Comparison of ENCODE assay signal across 13 cellular contexts in the genomic region with DNA sequence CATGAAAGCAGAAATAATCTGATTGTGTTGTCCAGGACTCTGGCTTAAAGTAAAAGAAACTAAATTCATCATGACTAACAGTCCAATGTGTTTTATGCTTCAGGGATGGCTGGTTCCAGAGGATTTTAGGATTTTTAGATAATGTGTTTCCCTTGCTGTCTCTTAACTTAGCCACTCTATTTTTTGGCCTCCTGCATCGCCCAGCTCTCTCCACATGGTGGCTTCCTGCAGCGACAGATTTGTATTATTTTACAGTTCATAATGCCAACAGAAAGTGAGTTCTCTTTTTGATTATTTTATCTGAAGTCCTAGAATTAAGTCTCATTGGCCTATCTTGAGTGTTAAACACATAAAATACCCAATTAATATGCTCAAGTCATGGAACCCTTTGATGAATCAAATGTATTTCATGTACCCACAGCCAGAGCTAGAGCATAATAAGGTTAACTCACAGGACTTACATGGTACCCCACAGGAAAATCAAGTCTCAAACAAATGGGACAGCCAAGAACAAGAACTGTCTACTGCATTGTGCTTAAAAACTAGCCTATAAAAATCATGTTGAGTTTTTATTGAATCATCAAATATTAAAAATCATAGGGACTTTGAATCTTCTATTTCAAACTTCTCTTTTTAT.
DNase-seq lines count a peak whose midpoint lies in the region; ATAC-seq and TF ChIP-seq lines count a peak whose summit lies in the region.
"Had no signal": no experiment of that assay in that cellular context is flagged by ENCODE, and none has a peak within 500 bp of the region (broad histone marks: within the 10 kb centered on the region; RNA-seq: fewer than 3 reads in every experiment).

No MANE protein-coding gene starts in this region.

- intact Hi-C loops in right lobe of liver (cut with DNase I) = no loop called here

- H3K27ac ChIP-seq in MM.1S (ENCODE audit: low read length) (no peak overlapping the region), right lobe of liver (no peak overlapping the region)
- H3K27ac ChIP-seq: stomach had no signal

- H3K9me3 ChIP-seq in MM.1S (replicated peaks; ENCODE audit: insufficient read depth, low read length) (no peaks in the 10 kb centered on the region; the same call in 1 of the 2 replicates), right lobe of liver (no peaks in the 10 kb centered on the region)

- H3F3A ChIP-seq in MM.1S (ENCODE audit: insufficient read depth, low read length) = no peaks in the 10 kb centered on the region

- DNase-seq in Daoy (ENCODE audit: low read depth) (peak; percentile 7), MM.1S (peak; percentile 20), astrocyte of the hippocampus (ENCODE audit: low read depth, low spot score) (peak; percentile 26), right lobe of liver (no peak), NCI-H2227 (lab: John Stamatoyannopoulos, UW; ENCODE audit: unreplicated experiment) (no peak)
- no peak for DNase-seq in stimulated activated CD4-positive, alpha-beta T cell treated with anti-CD3 and anti-CD28 coated beads, Interleukin-15, amount 100 ng/mL, for 24 hours
- DNase-seq: activated T-cell treated with anti-CD3 and anti-CD28 coated beads, Interleukin-2, amount 50 U/mL, for 4 hours; amniotic stem cell; effector CD4-positive, alpha-beta T cell; stomach; SW 1271 had no signal

- no peak overlapping the region for H3K9ac ChIP-seq in MM.1S (ENCODE audit: low read length)

- H3K79me2 ChIP-seq in MM.1S (ENCODE audit: low read length) = no peaks in the 10 kb centered on the region

- H3K4me3 ChIP-seq in MM.1S (ENCODE audit: low read length) = no peak overlapping the region
- H3K4me3 ChIP-seq in right lobe of liver = no peak overlapping the region
- H3K4me3 ChIP-seq: stomach had no signal

- ATAC-seq in right lobe of liver (no peak), GM21576 (IDR thresholded peaks at IDR 0.05; ENCODE audit: unreplicated experiment) (no peak), HG02610 (IDR thresholded peaks at IDR 0.05; ENCODE audit: unreplicated experiment) (no peak)
- ATAC-seq: activated T-cell treated with anti-CD3 and anti-CD28 coated beads, Interleukin-2, amount 50 U/mL, for 4 hours had no signal

- H4K20me1 ChIP-seq in MM.1S (ENCODE audit: insufficient read depth, low read length) = no peaks in the 10 kb centered on the region

- no peak for TF ChIP-seq POLR2A in right lobe of liver (IDR thresholded peaks at IDR 0.05)

- no peak overlapping the region for H2AFZ ChIP-seq in MM.1S (ENCODE audit: low read length)

- H3K27me3 ChIP-seq in MM.1S (replicated peaks; ENCODE audit: insufficient read depth, low read length) (no peaks in the 10 kb centered on the region), right lobe of liver (no peaks in the 10 kb centered on the region)
- H3K27me3 ChIP-seq: stomach had no signal

- H3K9me2 ChIP-seq in MM.1S (replicated peaks; ENCODE audit: insufficient read depth, low read length) = no peaks in the 10 kb centered on the region

- WGBS in right lobe of liver (ENCODE audit: insufficient coverage, low coverage, low lambda C conversion rate, missing lambda C conversion rate) = 14% methylated on average over 2 of the region's 2 CpGs

- peak; percentile 63 for TF ChIP-seq CTCF in MM.1S (IDR thresholded peaks at IDR 0.05; ENCODE audit: low read length)
- TF ChIP-seq CTCF in right lobe of liver (IDR thresholded peaks at IDR 0.05) = peak; percentile 29 to 46 (median 32)

- H3K36me3 ChIP-seq in MM.1S (replicated peaks; ENCODE audit: insufficient read depth, low read length) = no peaks in the 10 kb centered on the region
- H3K36me3 ChIP-seq in right lobe of liver = no peaks in the 10 kb centered on the region
- H3K36me3 ChIP-seq: stomach had no signal

- H3K4me2 ChIP-seq in MM.1S (ENCODE audit: low read depth, low read length) = no peak overlapping the region

- no peaks in the 10 kb centered on the region for H3K4me1 ChIP-seq in MM.1S (ENCODE audit: low read length)
- no peaks in the 10 kb centered on the region for H3K4me1 ChIP-seq in right lobe of liver
- H3K4me1 ChIP-seq: stomach had no signal

Comparison
In these comparisons a context has a peak if more than half of its experiments do, and no peak if none do; other contexts are left out.
1. DNase-seq: peak in Daoy (single experiment), MM.1S (single experiment) and astrocyte of the hippocampus (single experiment); none in right lobe of liver (0 of 3), NCI-H2227 (single experiment) and stimulated activated CD4-positive, alpha-beta T cell treated with anti-CD3 and anti-CD28 coated beads, Interleukin-15, amount 100 ng/mL, for 24 hours (single experiment).